In genomic region chr10:95793401-95794045, GRCh38 we compare ENCODE assay signal across 8 cellular contexts. TPM values are rescaled to one million over a fixed set of nuclear protein-coding genes. Genes with fewer than 3 reads are reported as not detected.
DNase-seq lines count a peak whose midpoint lies in the region; ATAC-seq and TF ChIP-seq lines count a peak whose summit lies in the region.

No MANE protein-coding gene starts in this region.

- no peaks in the 10 kb centered on the region for H3K27me3 ChIP-seq in spleen (replicated peaks in 1 of 7)

- no peaks in the 10 kb centered on the region for H3K36me3 Mint-ChIP-seq in effector memory CD8-positive, alpha-beta T cell (ENCODE audit: insufficient read depth)

- H3K27ac ChIP-seq in spleen, result peak overlapping the region; percentile 53 to 86 (median 80)

- no peaks in the 10 kb centered on the region for H3K36me3 ChIP-seq in spleen

- H3K4me1 Mint-ChIP-seq in effector memory CD8-positive, alpha-beta T cell (ENCODE audit: low read depth in 2 of 2), result peaks cover 0 to 10% of the 10 kb centered on the region in 2 donors

- TF ChIP-seq CTCF in spleen (IDR thresholded peaks at IDR 0.05 in 8 of 11, conservative IDR thresholded peaks at IDR 0.05 in 3 of 11), result no peak

- peaks cover 0 to 22% of the 10 kb centered on the region in 2 donors for H3K27me3 Mint-ChIP-seq in effector memory CD8-positive, alpha-beta T cell

- intact Hi-C loops in spleen (cut with DNase I; ENCODE audit: low total_unique reads), result no loop called here

- H3K9me3 ChIP-seq in spleen, result no peaks in the 10 kb centered on the region

- no peak overlapping the region for H3K4me3 ChIP-seq in spleen

- peaks cover 5 to 92% (median 43%) of the 10 kb centered on the region in 6 donors for H3K4me1 ChIP-seq in spleen

- peak in 1 of 3 experiments; percentile 6 for DNase-seq in effector memory CD8-positive, alpha-beta T cell
- no peak for DNase-seq in spleen
- DNase-seq in DMS79 treated with DMSO at 0.1 percent for 48 hours (lab: John Stamatoyannopoulos, UW), result no peak
- DNase-seq in activated T-cell treated with anti-CD3 and anti-CD28 coated beads, Interleukin-2, amount 50 U/mL, for 1 hour, result no peak
- no peak for DNase-seq in HuH-7 (ENCODE audit: low spot score)

- no peak for TF ChIP-seq POLR2A in spleen (IDR thresholded peaks at IDR 0.05)

- H3K9me3 Mint-ChIP-seq in effector memory CD8-positive, alpha-beta T cell, result no peaks in the 10 kb centered on the region

- ATAC-seq in GM19395 (IDR thresholded peaks at IDR 0.05; ENCODE audit: unreplicated experiment) (peak; percentile 56), HG03432 (IDR thresholded peaks at IDR 0.05; ENCODE audit: unreplicated experiment) (peak; percentile 51), HG02884 (IDR thresholded peaks at IDR 0.05; ENCODE audit: unreplicated experiment) (no peak)
- ATAC-seq in effector memory CD8-positive, alpha-beta T cell (replicated peaks), result peak; percentile 67

- no peak overlapping the region for H3K4me3 Mint-ChIP-seq in effector memory CD8-positive, alpha-beta T cell

- peak overlapping the region in 1 of 2 donors; percentile 20 for H3K27ac Mint-ChIP-seq in effector memory CD8-positive, alpha-beta T cell

- 47 to 55% (median 48%) methylated on average over 2 of the region's 2 CpGs for WGBS in spleen, 5 donors

RNA-seq across cellular contexts. Expression of gene ENTPD1, which starts 37.6 kb away (rescaled TPM):
- total RNA-seq in spleen, result 10 to 100 TPM; 52.6 to 92.9 (median 64.1) TPM
- polyA plus RNA-seq in spleen, result 10 to 100 TPM; 14.1 to 19.7 (median 14.6) TPM
